In genomic region chr17:33927732-33928133, GRCh38 we compare ENCODE assay signal across 11 cellular contexts.
DNase-seq lines count a peak whose midpoint lies in the region; ATAC-seq and TF ChIP-seq lines count a peak whose summit lies in the region.
"Had no signal": no experiment of that assay in that cellular context is flagged by ENCODE, and none has a peak within 500 bp of the region (broad histone marks: within the 10 kb centered on the region; RNA-seq: fewer than 3 reads in every experiment).

No MANE protein-coding gene starts in this region.

- no peak overlapping the region for H3K27ac Mint-ChIP-seq in T-cell
- H3K27ac Mint-ChIP-seq: B cell had no signal

- H3K4me1 ChIP-seq in cardiac muscle cell (ENCODE audit: low read depth) (no peaks in the 10 kb centered on the region), right cardiac atrium (ENCODE audit: control insufficient read depth, insufficient read depth, low read length) (no peaks in the 10 kb centered on the region), esophagus muscularis mucosa (no peaks in the 10 kb centered on the region)

- H3K9me3 ChIP-seq in cardiac muscle cell (ENCODE audit: low read depth) (no peaks in the 10 kb centered on the region), right cardiac atrium (ENCODE audit: control insufficient read depth, low read length) (no peaks in the 10 kb centered on the region), esophagus muscularis mucosa (no peaks in the 10 kb centered on the region)
- H3K9me3 ChIP-seq: MG63 had no signal

- intact Hi-C loops in right cardiac atrium (cut with DNase I) (loop anchor here in 3 of 4 donors (5.0 to 10.0 kb wide), 2 partner anchors 217 to 220 kb away; no protein-coding TSS in a partner anchor), esophagus muscularis mucosa (cut with DNase I) (no loop called here)

- 16% methylated on average over 3 of the region's 3 CpGs for WGBS in right cardiac atrium
- WGBS in esophagus muscularis mucosa: 35% methylated on average over 3 of the region's 3 CpGs

- H3K4me3 ChIP-seq in cardiac muscle cell: no peak overlapping the region
- no peak overlapping the region for H3K4me3 ChIP-seq in right cardiac atrium (ENCODE audit: low read length)
- no peak overlapping the region for H3K4me3 ChIP-seq in esophagus muscularis mucosa
- H3K4me3 ChIP-seq: MG63 had no signal

- no peaks in the 10 kb centered on the region for H3K9me3 Mint-ChIP-seq in T-cell

- no peaks in the 10 kb centered on the region for H3K36me3 Mint-ChIP-seq in T-cell

- peaks cover 6 to 16% of the 10 kb centered on the region in 2 donors for H3K27me3 Mint-ChIP-seq in T-cell

- no peaks in the 10 kb centered on the region for H3K4me1 Mint-ChIP-seq in T-cell
- H3K4me1 Mint-ChIP-seq: B cell had no signal

- no peak for TF ChIP-seq EP300 in esophagus muscularis mucosa (IDR thresholded peaks at IDR 0.05)

- no peak overlapping the region for H3K4me3 Mint-ChIP-seq in T-cell
- H3K4me3 Mint-ChIP-seq: B cell had no signal

- CTCF ChIA-PET in T-cell (lab: Charles Lee): no interaction called here

- ATAC-seq in right cardiac atrium: no peak
- ATAC-seq in HG03520 (IDR thresholded peaks at IDR 0.05; ENCODE audit: unreplicated experiment): no peak
- ATAC-seq in T-cell (replicated peaks in 1 of 4): no peak

- H3K36me3 ChIP-seq in cardiac muscle cell: no peaks in the 10 kb centered on the region
- no peaks in the 10 kb centered on the region for H3K36me3 ChIP-seq in esophagus muscularis mucosa
- H3K36me3 ChIP-seq: MG63 had no signal

- H3K27me3 ChIP-seq in cardiac muscle cell (no peaks in the 10 kb centered on the region), right cardiac atrium (ENCODE audit: control insufficient read depth, insufficient read depth) (no peaks in the 10 kb centered on the region), esophagus muscularis mucosa (peaks cover 0 to 43% (median 0%) of the 10 kb centered on the region in 4 donors)

- H3K27ac ChIP-seq in cardiac muscle cell: no peak overlapping the region
- no peak overlapping the region for H3K27ac ChIP-seq in right cardiac atrium (ENCODE audit: low read length)
- H3K27ac ChIP-seq in esophagus muscularis mucosa (replicated peaks in 1 of 4): no peak overlapping the region

- TF ChIP-seq POLR2A in esophagus muscularis mucosa (IDR thresholded peaks at IDR 0.05; ENCODE audit: low read depth): no peak

- DNase-seq in cardiac muscle cell (ENCODE audit: low read depth in 1 of 2, low spot score in 1 of 2) (peak; percentile 6 to 13), right cardiac atrium (no peak), NCI-H1105 (lab: John Stamatoyannopoulos, UW) (peak; percentile 16), cerebellar cortex (ENCODE audit: low spot score) (peak; percentile 65), superior temporal gyrus (ENCODE audit: extremely low spot score) (peak; percentile 45), esophagus muscularis mucosa (ENCODE audit: extremely low spot score) (no peak), T-cell (no peak)
- DNase-seq: central memory CD4-positive, alpha-beta T cell; MG63 had no signal

- POLR2A ChIA-PET in T-cell (lab: Charles Lee): no interaction called here

- TF ChIP-seq CTCF in cardiac muscle cell (IDR thresholded peaks at IDR 0.05; ENCODE audit: low read depth, low read length) (no peak), esophagus muscularis mucosa (IDR thresholded peaks at IDR 0.05) (no peak)

Comparison
In these comparisons a context has a peak if more than half of its experiments do, and no peak if none do; other contexts are left out.
1. DNase-seq: peak in cardiac muscle cell (2 of 2), NCI-H1105 (single experiment), cerebellar cortex (single experiment) and superior temporal gyrus (single experiment); none in right cardiac atrium (0 of 3), esophagus muscularis mucosa (single experiment) and T-cell (0 of 34).